Comparison of ENCODE assay signal across 26 cellular contexts in the genomic region with DNA sequence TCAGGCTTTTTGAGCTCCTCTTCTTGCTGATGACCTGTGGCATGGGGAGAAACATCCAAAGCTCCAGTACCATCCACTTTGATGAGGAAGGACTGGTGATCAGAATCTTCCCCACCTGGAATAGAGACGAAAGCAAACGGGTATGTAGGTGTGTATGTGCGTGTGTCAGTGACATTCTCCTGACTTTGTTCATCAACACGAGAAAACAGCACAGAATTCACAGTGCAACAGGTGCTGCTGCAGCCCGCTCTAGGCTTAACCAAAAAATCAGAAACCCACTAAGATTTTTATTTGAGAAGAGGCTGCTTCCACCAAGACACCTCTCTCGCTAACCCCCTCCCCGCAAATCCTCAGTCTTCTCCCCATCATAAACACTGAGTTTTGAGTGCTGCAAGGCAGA.
DNase-seq lines count a peak whose midpoint lies in the region; ATAC-seq and TF ChIP-seq lines count a peak whose summit lies in the region.
"Had no signal": no experiment of that assay in that cellular context is flagged by ENCODE, and none has a peak within 500 bp of the region (broad histone marks: within the 10 kb centered on the region; RNA-seq: fewer than 3 reads in every experiment).

No MANE protein-coding gene starts in this region.

- peaks cover 16% of the 10 kb centered on the region for H3K27me3 Mint-ChIP-seq in nephron progenitor cell (ENCODE audit: low read depth, poor library complexity)

- H3K27me3 ChIP-seq in BLaER1, result no peaks in the 10 kb centered on the region
- H3K27me3 ChIP-seq: BE2C had no signal

- peak overlapping the region; percentile 6 for H3K27ac Mint-ChIP-seq in nephron progenitor cell
- H3K27ac Mint-ChIP-seq: CD8-positive, alpha-beta T cell; H9; HFFc6 had no signal

- no peak overlapping the region for H3K4me3 ChIP-seq in BLaER1
- no peak overlapping the region for H3K4me3 ChIP-seq in HEK293 (ENCODE audit: low read depth, low read length)
- H3K4me3 ChIP-seq: A549, GM12878, GM23248 had no signal

- peaks cover 95% of the 10 kb centered on the region for H3K4me1 ChIP-seq in BLaER1
- H3K4me1 ChIP-seq in HEK293 (ENCODE audit: control insufficient read depth, insufficient read depth, low read length), result no peaks in the 10 kb centered on the region
- H3K4me1 ChIP-seq: A549, Caco-2 had no signal

- peaks cover 80% of the 10 kb centered on the region for H3K4me1 Mint-ChIP-seq in nephron progenitor cell

- CTCF ChIA-PET in HEK293 (lab: Yijun Ruan, JAX), result interaction anchor here (0.7 to 6.3 kb wide), 5 partner anchors 12 to 168 kb away, joined by 3 to 40 read pairs (median 4); no protein-coding TSS in a partner anchor

- no peak for ATAC-seq in HG03442 (IDR thresholded peaks at IDR 0.05; ENCODE audit: unreplicated experiment)
- ATAC-seq: A549; CD8-positive, alpha-beta T cell; GM12878; HCT116 had no signal

- no peak for TF ChIP-seq CTCF in HEK293 (tag by site-specific recombination; IDR thresholded peaks at IDR 0.05)
- no peak for TF ChIP-seq CTCF in nephron progenitor cell (IDR thresholded peaks at IDR 0.05)

- H3K36me3 ChIP-seq in BLaER1, result no peaks in the 10 kb centered on the region
- H3K36me3 ChIP-seq in HEK293 (ENCODE audit: control insufficient read depth in 2 of 2, insufficient read depth in 1 of 2, low read length in 2 of 2), result no peaks in the 10 kb centered on the region
- H3K36me3 ChIP-seq: BE2C had no signal

- no peak for DNase-seq in nephron progenitor cell
- DNase-seq in DMS 273 (lab: John Stamatoyannopoulos, UW; ENCODE audit: unreplicated experiment), result no peak
- DNase-seq in hippocampal formation (lab: John Stamatoyannopoulos, UW), result no peak
- DNase-seq in NCI-H187 treated with DMSO at 0.1 percent for 48 hours (lab: John Stamatoyannopoulos, UW), result no peak
- DNase-seq: 8988T; ACHN; AML-193; BE2C; Caco-2; CD4-positive, CD25-positive, alpha-beta regulatory T cell; CD8-positive, alpha-beta T cell; DMS 273 treated with DMSO at 0.1 percent for 48 hours; DMS79; EL; GDM1; GM23248; H9; HFFc6 had no signal

- no peak overlapping the region for H3K9ac ChIP-seq in BLaER1
- H3K9ac ChIP-seq: GM23248 had no signal

- POLR2A ChIA-PET in HEK293 (lab: Yijun Ruan, JAX), result no interaction called here

- no peaks in the 10 kb centered on the region for H3K9me3 Mint-ChIP-seq in nephron progenitor cell
- H3K9me3 Mint-ChIP-seq: CD4-positive, CD25-positive, alpha-beta regulatory T cell; CD8-positive, alpha-beta T cell; H9; HFFc6 had no signal

- H4K20me1 ChIP-seq in BLaER1, result no peaks in the 10 kb centered on the region

- no peak overlapping the region for H3K4me3 Mint-ChIP-seq in nephron progenitor cell
- H3K4me3 Mint-ChIP-seq: CD4-positive, CD25-positive, alpha-beta regulatory T cell; CD8-positive, alpha-beta T cell; H9; HFFc6 had no signal

- H3K4me2 ChIP-seq in BLaER1, result peak overlapping the region; percentile 89
- H3K4me2 ChIP-seq: A549 had no signal

- no peaks in the 10 kb centered on the region for H3K36me3 Mint-ChIP-seq in nephron progenitor cell (ENCODE audit: low read depth)
- H3K36me3 Mint-ChIP-seq: CD4-positive, CD25-positive, alpha-beta regulatory T cell; CD8-positive, alpha-beta T cell had no signal

- no peak overlapping the region for H3K27ac ChIP-seq in BLaER1
- no peak overlapping the region for H3K27ac ChIP-seq in HEK293 (ENCODE audit: extremely low read depth, low read depth, low read length)
- H3K27ac ChIP-seq in cingulate gyrus (ENCODE audit: low read depth, low read length), result peak overlapping the region; percentile 60
- H3K27ac ChIP-seq: A549, C4-2B, GM23248 had no signal

- H3K9me3 ChIP-seq in BLaER1 (no peaks in the 10 kb centered on the region), HEK293 (ENCODE audit: control insufficient read depth, insufficient read depth, low read depth, low read length) (no peaks in the 10 kb centered on the region)
- H3K9me3 ChIP-seq: A549, BE2C, Caco-2 had no signal

TF ChIP-seq in HEK293, 187 proteins besides CTCF, POLR2A, EP300 and RAD21:
- TF ChIP-seq ZIC2 (tag by site-specific recombination; IDR thresholded peaks at IDR 0.05) (no peak), ZNF16 (tag by site-specific recombination; IDR thresholded peaks at IDR 0.05; ENCODE audit: low read depth) (no peak), RBAK (tag by site-specific recombination; IDR thresholded peaks at IDR 0.05) (no peak), ZNF791 (tag by site-specific recombination; IDR thresholded peaks at IDR 0.05) (no peak), SCRT2 (tag by site-specific recombination; IDR thresholded peaks at IDR 0.05) (peak; percentile 94), ZNF302 (tag by site-specific recombination; IDR thresholded peaks at IDR 0.05; ENCODE audit: low read depth) (no peak), ZNF785 (tag by site-specific recombination; IDR thresholded peaks at IDR 0.05) (no peak), PRDM1 (tag by site-specific recombination; IDR thresholded peaks at IDR 0.05) (no peak), YY2 (tag by site-specific recombination; IDR thresholded peaks at IDR 0.05) (no peak), KLF16 (tag by site-specific recombination; IDR thresholded peaks at IDR 0.05) (no peak), SCRT1 (tag by site-specific recombination; IDR thresholded peaks at IDR 0.05; ENCODE audit: borderline replicate concordance) (peak; percentile 76), ZNF311 (tag by site-specific recombination; IDR thresholded peaks at IDR 0.05; ENCODE audit: borderline replicate concordance) (no peak), ZSCAN16 (tag by site-specific recombination; IDR thresholded peaks at IDR 0.05) (no peak), TCF7L2 (IDR thresholded peaks at IDR 0.05; ENCODE audit: borderline replicate concordance, low read depth, low read length) (no peak)
- TF ChIP-seq, protein P1, sequence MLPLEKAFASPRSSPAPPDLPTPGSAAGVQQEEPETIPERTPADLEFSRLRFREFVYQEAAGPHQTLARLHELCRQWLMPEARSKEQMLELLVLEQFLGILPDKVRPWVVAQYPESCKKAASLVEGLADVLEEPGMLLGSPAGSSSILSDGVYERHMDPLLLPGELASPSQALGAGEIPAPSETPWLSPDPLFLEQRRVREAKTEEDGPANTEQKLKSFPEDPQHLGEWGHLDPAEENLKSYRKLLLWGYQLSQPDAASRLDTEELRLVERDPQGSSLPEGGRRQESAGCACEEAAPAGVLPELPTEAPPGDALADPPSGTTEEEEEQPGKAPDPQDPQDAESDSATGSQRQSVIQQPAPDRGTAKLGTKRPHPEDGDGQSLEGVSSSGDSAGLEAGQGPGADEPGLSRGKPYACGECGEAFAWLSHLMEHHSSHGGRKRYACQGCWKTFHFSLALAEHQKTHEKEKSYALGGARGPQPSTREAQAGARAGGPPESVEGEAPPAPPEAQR (tag by site-specific recombination; IDR thresholded peaks at IDR 0.05), result no peak
- TF ChIP-seq, protein P2, sequence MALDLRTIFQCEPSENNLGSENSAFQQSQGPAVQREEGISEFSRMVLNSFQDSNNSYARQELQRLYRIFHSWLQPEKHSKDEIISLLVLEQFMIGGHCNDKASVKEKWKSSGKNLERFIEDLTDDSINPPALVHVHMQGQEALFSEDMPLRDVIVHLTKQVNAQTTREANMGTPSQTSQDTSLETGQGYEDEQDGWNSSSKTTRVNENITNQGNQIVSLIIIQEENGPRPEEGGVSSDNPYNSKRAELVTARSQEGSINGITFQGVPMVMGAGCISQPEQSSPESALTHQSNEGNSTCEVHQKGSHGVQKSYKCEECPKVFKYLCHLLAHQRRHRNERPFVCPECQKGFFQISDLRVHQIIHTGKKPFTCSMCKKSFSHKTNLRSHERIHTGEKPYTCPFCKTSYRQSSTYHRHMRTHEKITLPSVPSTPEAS (tag by site-specific recombination; IDR thresholded peaks at IDR 0.05), result no peak
- TF ChIP-seq, protein P3, sequence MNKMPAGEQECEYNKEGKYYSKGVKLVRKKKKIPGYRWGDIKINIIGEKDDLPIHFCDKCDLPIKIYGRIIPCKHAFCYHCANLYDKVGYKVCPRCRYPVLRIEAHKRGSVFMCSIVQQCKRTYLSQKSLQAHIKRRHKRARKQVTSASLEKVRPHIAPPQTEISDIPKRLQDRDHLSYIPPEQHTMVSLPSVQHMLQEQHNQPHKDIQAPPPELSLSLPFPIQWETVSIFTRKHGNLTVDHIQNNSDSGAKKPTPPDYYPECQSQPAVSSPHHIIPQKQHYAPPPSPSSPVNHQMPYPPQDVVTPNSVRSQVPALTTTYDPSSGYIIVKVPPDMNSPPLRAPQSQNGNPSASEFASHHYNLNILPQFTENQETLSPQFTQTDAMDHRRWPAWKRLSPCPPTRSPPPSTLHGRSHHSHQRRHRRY (tag by site-specific recombination; IDR thresholded peaks at IDR 0.05), result no peak
